Comparison of ENCODE assay signal across 15 cellular contexts in genomic region chr7:133860628-133861135, GRCh38.
DNase-seq lines count a peak whose midpoint lies in the region; ATAC-seq, FAIRE-seq and TF ChIP-seq lines count a peak whose summit lies in the region.
"Had no signal": no experiment of that assay in that cellular context is flagged by ENCODE, and none has a peak within 500 bp of the region (broad histone marks: within the 10 kb centered on the region; RNA-seq: fewer than 3 reads in every experiment).

No MANE protein-coding gene starts in this region.

- POLR2A ChIA-PET in IMR-90 (lab: Charles Lee; ENCODE audit: unreplicated experiment) = no interaction called here
- POLR2A ChIA-PET in K562 (lab: Yijun Ruan, JAX) = interaction anchor here (0.7 to 1.1 kb wide), 4 partner anchors 17 to 1672 kb away, joined by 3 to 5 read pairs (median 4); no protein-coding TSS in a partner anchor

- H3K4me3 ChIP-seq in IMR-90 (ENCODE audit: insufficient read depth, low read depth, low read length) (no peak overlapping the region), K562 (no peak overlapping the region)
- H3K4me3 ChIP-seq: BLaER1 treated with 17β-estradiol and CSF1 and Interleukin-3, amounts not matched to agents 10 nM and 100 nM had no signal

- no peak overlapping the region for H2BK20ac ChIP-seq in IMR-90 (ENCODE audit: low read depth, low read length)

- H3K79me2 ChIP-seq in K562 (ENCODE audit: control insufficient read depth, insufficient read depth, low read length) = no peaks in the 10 kb centered on the region

- in situ Hi-C loops in IMR-90 (cut with MboI; ENCODE audit: low sequenced_read_pairs) = no loop called here
- in situ Hi-C loops in K562 (cut with MboI) = no loop called here

- H3K14ac ChIP-seq in IMR-90 (replicated peaks; ENCODE audit: low read depth, low read length) = no peak overlapping the region

- H3K79me1 ChIP-seq in IMR-90 (ENCODE audit: low read depth in 1 of 2, low read length in 2 of 2) = no peaks in the 10 kb centered on the region; a peak in 1 of 4 replicates

- no peaks in the 10 kb centered on the region for H3K27me3 ChIP-seq in IMR-90 (ENCODE audit: control insufficient read depth, insufficient read depth, low read length)
- no peaks in the 10 kb centered on the region for H3K27me3 ChIP-seq in K562 (ENCODE audit: control insufficient read depth in 2 of 2, insufficient read depth in 2 of 2, low read length in 2 of 2)
- H3K27me3 ChIP-seq: BLaER1 treated with 17β-estradiol and CSF1 and Interleukin-3, amounts not matched to agents 10 nM and 100 nM had no signal

- H3K36me3 ChIP-seq in IMR-90 (ENCODE audit: control insufficient read depth, insufficient read depth, low read length) (no peaks in the 10 kb centered on the region), K562 (ENCODE audit: control insufficient read depth, insufficient read depth, low read length) (no peaks in the 10 kb centered on the region)

- H3K27me3 Mint-ChIP-seq in nephron (ENCODE audit: low read depth) = no peaks in the 10 kb centered on the region

- peak; percentile 51 for ATAC-seq in IMR-90 (ENCODE audit: low read depth)
- ATAC-seq in K562 = no peak
- ATAC-seq in HG03196 (IDR thresholded peaks at IDR 0.05; ENCODE audit: unreplicated experiment) = no peak
- no peak for ATAC-seq in GM21390 (IDR thresholded peaks at IDR 0.05; ENCODE audit: unreplicated experiment)
- ATAC-seq: CD8-positive, alpha-beta T cell had no signal

- BruUV-seq in IMR-90 (replicated peaks; lab: Mats Ljungman, UMichigan) (no TSS peak), K562 (replicated peaks; lab: Mats Ljungman, UMichigan) (no TSS peak)

- H4K20me1 ChIP-seq in IMR-90 (ENCODE audit: insufficient read depth, low read length) (no peaks in the 10 kb centered on the region), K562 (replicated peaks; ENCODE audit: control insufficient read depth, insufficient read depth, low read length) (no peaks in the 10 kb centered on the region)

- H4K8ac ChIP-seq in IMR-90 (ENCODE audit: low read depth in 2 of 2, low read length in 2 of 2) = no peak overlapping the region

- TF ChIP-seq CTCF in IMR-90 (conservative IDR thresholded peaks at IDR 0.05; ENCODE audit: low read depth, low read length) (no peak), K562 (IDR thresholded peaks at IDR 0.05 in 2 of 3, conservative IDR thresholded peaks at IDR 0.05 in 1 of 3; ENCODE audit: insufficient read depth in 2 of 3, low read depth in 1 of 3, low read length in 3 of 3) (no peak), nephron (IDR thresholded peaks at IDR 0.05; ENCODE audit: unreplicated experiment in 3 of 3) (no peak)

- no peak overlapping the region for H3K23ac ChIP-seq in IMR-90 (ENCODE audit: low read depth, low read length)

- H3K9ac ChIP-seq in IMR-90 (ENCODE audit: low read depth, low read length) (no peak overlapping the region), K562 (ENCODE audit: insufficient read depth in 1 of 2, low read depth in 2 of 2, low read length in 2 of 2) (no peak overlapping the region)
- H3K9ac ChIP-seq: BLaER1 treated with 17β-estradiol and CSF1 and Interleukin-3, amounts not matched to agents 10 nM and 100 nM had no signal

- H2BK5ac ChIP-seq in IMR-90 (ENCODE audit: low read depth, low read length, poor library complexity, severe bottlenecking) = no peak overlapping the region

- TF ChIP-seq RAD21 in IMR-90 (IDR thresholded peaks at IDR 0.05; ENCODE audit: low read length) = no peak
- TF ChIP-seq RAD21 in K562 (CRISPR knock-in tag; conservative IDR thresholded peaks at IDR 0.05 in 1 of 2, IDR thresholded peaks at IDR 0.05 in 1 of 2) = no peak

- H3K9me3 ChIP-seq in IMR-90 (ENCODE audit: control insufficient read depth, insufficient read depth, low read length) (no peaks in the 10 kb centered on the region), K562 (replicated peaks; ENCODE audit: control insufficient read depth, insufficient read depth, low read depth, low read length) (no peaks in the 10 kb centered on the region)

- DNase-seq in IMR-90 (peak; percentile 63), K562 (ENCODE audit: extremely low read depth in 1 of 4, low spot score in 3 of 4) (no peak), medulla oblongata (ENCODE audit: extremely low spot score) (no peak)
- no peak for DNase-seq in stimulated activated CD4-positive, alpha-beta T cell treated with anti-CD3 and anti-CD28 coated beads, Interleukin-4, amount 100 ng/mL, for 24 hours
- DNase-seq: 8988T; Calu3; CD8-positive, alpha-beta T cell; DMS79 treated with DMSO at 0.1 percent for 48 hours; GF-D8; H9 had no signal

- no peaks in the 10 kb centered on the region; the same call in 1 of the 2 replicates for H3K4me1 ChIP-seq in IMR-90 (ENCODE audit: control insufficient read depth, insufficient read depth, low read length)
- H3K4me1 ChIP-seq in K562 (replicated peaks in 1 of 2; ENCODE audit: control insufficient read depth in 2 of 2, insufficient read depth in 2 of 2, low read length in 2 of 2) = no peaks in the 10 kb centered on the region

- intact Hi-C loops in IMR-90 (cut with micrococcal nuclease) = no loop called here
- intact Hi-C loops in K562 (cut with micrococcal nuclease) = loop anchor here (5.0 kb wide), 1 partner anchor 562 kb away; no protein-coding TSS in a partner anchor

- H3K4me1 Mint-ChIP-seq in nephron = peaks cover 15% of the 10 kb centered on the region

- H3K4me3 Mint-ChIP-seq in nephron = no peak overlapping the region
- H3K4me3 Mint-ChIP-seq: CD8-positive, alpha-beta T cell; H9 had no signal

- H3K27ac ChIP-seq in IMR-90 (ENCODE audit: insufficient read depth, low read length) (no peak overlapping the region), K562 (ENCODE audit: extremely low read depth, low read depth, low read length) (no peak overlapping the region)
- H3K27ac ChIP-seq: BLaER1 treated with 17β-estradiol and CSF1 and Interleukin-3, amounts not matched to agents 10 nM and 100 nM had no signal

- dilution Hi-C loops in IMR-90 (cut with HindIII; ENCODE audit: low sequenced_read_pairs, unreplicated experiment) = no loop called here

- CTCF ChIA-PET in IMR-90 (lab: Yijun Ruan, JAX) (interaction anchor here (0.6 kb wide), 1 partner anchor 407 kb away, joined by 3 read pairs; no protein-coding TSS in a partner anchor), K562 (lab: Yijun Ruan, JAX; ENCODE audit: low intra/inter-chr PET ratio) (interaction anchor here (0.5 kb wide), 1 partner anchor 8 kb away, joined by 4 read pairs; no protein-coding TSS in a partner anchor)

- H3K4me2 ChIP-seq in IMR-90 (ENCODE audit: low read depth, low read length) = no peak overlapping the region
- H3K4me2 ChIP-seq in K562 (ENCODE audit: insufficient read depth, low read length) = no peak overlapping the region

- H2AFZ ChIP-seq in IMR-90 (replicated peaks; ENCODE audit: low read length, poor library complexity) (no peak overlapping the region), K562 (ENCODE audit: low read depth, low read length) (no peak overlapping the region)

- H2AK9ac ChIP-seq in IMR-90 (replicated peaks; ENCODE audit: low read depth, low read length, poor library complexity) = no peak overlapping the region

- no peaks in the 10 kb centered on the region for H3K9me1 ChIP-seq in IMR-90 (ENCODE audit: insufficient read depth, low read length)
- no peaks in the 10 kb centered on the region for H3K9me1 ChIP-seq in K562 (ENCODE audit: control insufficient read depth, insufficient read depth, low read length)

- no CpG with 5 or more reads among the region's 1 CpG for WGBS in IMR-90 (ENCODE audit: extremely low coverage in 2 of 2, insufficient read length in 1 of 2), 2 experiments
- 75% methylated on average over 1 of the region's 1 CpG for WGBS in K562 (ENCODE audit: insufficient coverage, low coverage, missing lambda C conversion rate)

- no peak overlapping the region for H4K91ac ChIP-seq in IMR-90 (ENCODE audit: insufficient read depth, low read depth, low read length)

- no peaks in the 10 kb centered on the region for H3K9me3 Mint-ChIP-seq in nephron
- H3K9me3 Mint-ChIP-seq: CD8-positive, alpha-beta T cell had no signal

- no peak overlapping the region for H3K18ac ChIP-seq in IMR-90 (ENCODE audit: low read depth, low read length)

- H3K4ac ChIP-seq in IMR-90 (ENCODE audit: low read depth, low read length) = no peak overlapping the region

- TF ChIP-seq POLR2A in IMR-90 (IDR thresholded peaks at IDR 0.05; ENCODE audit: low read depth, low read length) = no peak
- TF ChIP-seq POLR2A in K562 (conservative IDR thresholded peaks at IDR 0.05) = no peak

- H2BK15ac ChIP-seq in IMR-90 (ENCODE audit: low read depth, low read length) = no peak overlapping the region

- no peak overlapping the region for H3K56ac ChIP-seq in IMR-90 (ENCODE audit: extremely low read depth, insufficient read depth, low read length)

- H3K36me3 Mint-ChIP-seq in nephron (ENCODE audit: low read depth) = peaks cover 4% of the 10 kb centered on the region

- no peak for TF ChIP-seq EP300 in K562 (IDR thresholded peaks at IDR 0.05; ENCODE audit: low read length)

- peak overlapping the region in 2 of 3 experiments; percentile 21 to 63 for H3K27ac Mint-ChIP-seq in nephron

- FAIRE-seq in K562 (lab: Jason Lieb, UNC) = no peak
- FAIRE-seq: H1 had no signal

- H2AK5ac ChIP-seq in IMR-90 (ENCODE audit: low read depth, low read length) = no peak overlapping the region

- no peak overlapping the region for H4K5ac ChIP-seq in IMR-90 (ENCODE audit: low read depth, low read length)

- no peak overlapping the region for H2BK120ac ChIP-seq in IMR-90 (ENCODE audit: low read depth, low read length)

TF ChIP-seq in IMR-90, 13 proteins besides CTCF, POLR2A, EP300 and RAD21 (continues in another document):
- TF ChIP-seq FOS (IDR thresholded peaks at IDR 0.05; ENCODE audit: low read depth, low read length) (no peak), RCOR1 (IDR thresholded peaks at IDR 0.05; ENCODE audit: insufficient replicate concordance, low read length) (no peak)
